16 cellular contexts compared by ENCODE assay signal in the genomic region with DNA sequence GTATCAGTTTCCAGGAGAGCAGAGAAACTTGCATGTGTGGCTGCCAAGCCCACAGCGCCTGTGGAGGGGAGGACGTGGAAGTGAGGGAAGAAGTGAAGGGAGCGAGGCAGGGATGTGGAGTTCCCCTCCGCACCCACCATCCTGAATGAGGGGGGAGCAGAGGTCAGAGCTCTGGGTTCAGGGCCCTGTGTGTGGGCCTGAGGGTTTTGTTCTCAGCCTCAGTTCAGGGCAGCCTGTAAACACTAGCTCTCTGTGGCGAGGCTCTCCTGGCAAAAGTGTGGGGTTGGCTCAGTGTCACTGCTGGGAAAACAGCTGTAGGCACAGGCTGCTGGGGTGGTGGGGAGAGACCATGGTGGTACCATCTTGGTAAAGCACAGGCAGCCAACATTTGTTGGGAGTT.
DNase-seq lines count a peak whose midpoint lies in the region; ATAC-seq and TF ChIP-seq lines count a peak whose summit lies in the region.
"Had no signal": no experiment of that assay in that cellular context is flagged by ENCODE, and none has a peak within 500 bp of the region (broad histone marks: within the 10 kb centered on the region; RNA-seq: fewer than 3 reads in every experiment).

No MANE protein-coding gene starts in this region.

- peak overlapping the region; percentile 5 for H2AFZ ChIP-seq in parathyroid adenoma

- H3K27me3 Mint-ChIP-seq in brain: no peaks in the 10 kb centered on the region

- H3K27ac ChIP-seq in parathyroid adenoma: peak overlapping the region; percentile 100
- H3K27ac ChIP-seq: KMS-11 had no signal

- H3K9me3 ChIP-seq in parathyroid adenoma (ENCODE audit: control insufficient read depth, low read length): no peaks in the 10 kb centered on the region
- H3K9me3 ChIP-seq: Caco-2, MG63 had no signal

- in situ Hi-C loops in KBM-7 (cut with MboI; ENCODE audit: low pct_unique_long_range_greater_than_20kb, low sequenced_read_pairs): no loop called here

- no peak overlapping the region for H3K4me3 ChIP-seq in H7 (ENCODE audit: insufficient read depth, low read depth, low read length)
- no peak overlapping the region for H3K4me3 ChIP-seq in parathyroid adenoma (ENCODE audit: low read depth, low read length)
- H3K4me3 ChIP-seq: GM12878, MG63 had no signal

- DNase-seq in H7: peak; percentile 51
- DNase-seq in hypothalamus (lab: John Stamatoyannopoulos, UW): peak in 34 of 51 donors; percentile 13 to 81 (median 48)
- DNase-seq in EL: no peak
- no peak for DNase-seq in KBM-7
- DNase-seq: Caco-2, MG63, NCI-H1092 treated with DMSO at 0.1 percent for 48 hours, NCI-H1694, SHP77 treated with DMSO at 0.1 percent for 48 hours had no signal

- H3K27me3 ChIP-seq in H7 (ENCODE audit: control insufficient read depth, insufficient read depth, low read length) (no peaks in the 10 kb centered on the region), parathyroid adenoma (ENCODE audit: control insufficient read depth, insufficient read depth, low read length) (no peaks in the 10 kb centered on the region)
- H3K27me3 ChIP-seq: MG63 had no signal

- H3K4me2 ChIP-seq in parathyroid adenoma (ENCODE audit: low read length): no peak overlapping the region
- H3K4me2 ChIP-seq: KMS-11 had no signal

- H3K9ac ChIP-seq in parathyroid adenoma: no peak overlapping the region
- H3K9ac ChIP-seq: KMS-11 had no signal

- TF ChIP-seq CTCF in brain (conservative IDR thresholded peaks at IDR 0.05): no peak
- TF ChIP-seq CTCF in parathyroid adenoma (IDR thresholded peaks at IDR 0.05): no peak

- peaks cover 56% of the 10 kb centered on the region for H3K4me1 ChIP-seq in parathyroid adenoma

- peaks cover 38% of the 10 kb centered on the region for H3K79me2 ChIP-seq in parathyroid adenoma

- peaks cover 71% of the 10 kb centered on the region for H3K4me1 Mint-ChIP-seq in brain

- peak overlapping the region in 3 of 5 experiments; percentile 45 to 82 (median 53) for H3K27ac Mint-ChIP-seq in brain

- H3K36me3 Mint-ChIP-seq in brain: no peaks in the 10 kb centered on the region
- H3K36me3 Mint-ChIP-seq: CD14-positive monocyte had no signal

- H3K36me3 ChIP-seq in H7 (replicated peaks; ENCODE audit: control insufficient read depth, insufficient read depth, low read length) (no peaks in the 10 kb centered on the region), parathyroid adenoma (ENCODE audit: control insufficient read depth, insufficient read depth, low read length) (no peaks in the 10 kb centered on the region)
- H3K36me3 ChIP-seq: MG63 had no signal

- no peak overlapping the region for H3K4me3 Mint-ChIP-seq in brain
- H3K4me3 Mint-ChIP-seq: CD14-positive monocyte had no signal

- ATAC-seq in GM19035 (IDR thresholded peaks at IDR 0.05; ENCODE audit: unreplicated experiment) (no peak), HG03108 (IDR thresholded peaks at IDR 0.05; ENCODE audit: unreplicated experiment) (no peak)
- ATAC-seq: GM12878 had no signal

- peaks cover 0 to 8% (median 0%) of the 10 kb centered on the region in 5 experiments for H3K9me3 Mint-ChIP-seq in brain
- H3K9me3 Mint-ChIP-seq: CD14-positive monocyte had no signal

Comparison
In these comparisons a context has a peak if more than half of its experiments do, and no peak if none do; other contexts are left out.
1. DNase-seq: peak in H7 (single experiment) and hypothalamus (34 of 51); none in EL (single experiment) and KBM-7 (single experiment).